1 cellular context compared by ENCODE assay signal in the genomic region with DNA sequence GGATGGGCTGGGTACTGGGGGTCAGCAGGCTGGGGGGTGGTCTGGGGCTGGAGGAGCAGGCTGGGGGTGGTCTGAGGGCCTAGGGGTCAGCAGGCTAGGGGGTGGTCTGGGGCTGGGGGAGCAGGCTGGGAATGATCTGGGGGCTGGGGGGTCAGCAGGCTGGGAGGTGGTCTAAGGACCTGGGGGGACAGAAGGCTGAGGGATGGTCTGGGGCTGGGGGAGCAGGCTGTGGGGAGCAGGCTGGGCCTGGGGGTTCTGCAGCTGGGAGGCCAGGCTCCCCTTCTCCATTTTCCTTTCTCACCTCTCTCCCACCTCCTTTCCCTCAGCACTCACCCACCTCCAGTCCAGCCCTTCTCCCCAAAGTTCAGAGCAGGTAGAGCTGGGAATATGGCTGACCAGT.
TF ChIP-seq lines count a peak whose summit lies in the region.

No MANE protein-coding gene starts in this region.

TF ChIP-seq in A549, 52 proteins besides CTCF, POLR2A, EP300 and RAD21 (continued from another document):
- TF ChIP-seq, protein P1, sequence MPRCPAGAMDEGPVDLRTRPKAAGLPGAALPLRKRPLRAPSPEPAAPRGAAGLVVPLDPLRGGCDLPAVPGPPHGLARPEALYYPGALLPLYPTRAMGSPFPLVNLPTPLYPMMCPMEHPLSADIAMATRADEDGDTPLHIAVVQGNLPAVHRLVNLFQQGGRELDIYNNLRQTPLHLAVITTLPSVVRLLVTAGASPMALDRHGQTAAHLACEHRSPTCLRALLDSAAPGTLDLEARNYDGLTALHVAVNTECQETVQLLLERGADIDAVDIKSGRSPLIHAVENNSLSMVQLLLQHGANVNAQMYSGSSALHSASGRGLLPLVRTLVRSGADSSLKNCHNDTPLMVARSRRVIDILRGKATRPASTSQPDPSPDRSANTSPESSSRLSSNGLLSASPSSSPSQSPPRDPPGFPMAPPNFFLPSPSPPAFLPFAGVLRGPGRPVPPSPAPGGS (IDR thresholded peaks at IDR 0.05), result no peak
- TF ChIP-seq HES2 (IDR thresholded peaks at IDR 0.05) (no peak), FOSB (CRISPR knock-in tag; IDR thresholded peaks at IDR 0.05) (no peak)
TF ChIP-seq in A549: peak in this region for 0.
